ENCODE assay signal across 1 cellular context in genomic region chr1:234709473-234710279, GRCh38.
TF ChIP-seq lines count a peak whose summit lies in the region.

No MANE protein-coding gene starts in this region.

TF ChIP-seq in K562, 482 proteins besides CTCF, POLR2A, EP300 and RAD21 (continued from another document):
- TF ChIP-seq, protein P1, sequence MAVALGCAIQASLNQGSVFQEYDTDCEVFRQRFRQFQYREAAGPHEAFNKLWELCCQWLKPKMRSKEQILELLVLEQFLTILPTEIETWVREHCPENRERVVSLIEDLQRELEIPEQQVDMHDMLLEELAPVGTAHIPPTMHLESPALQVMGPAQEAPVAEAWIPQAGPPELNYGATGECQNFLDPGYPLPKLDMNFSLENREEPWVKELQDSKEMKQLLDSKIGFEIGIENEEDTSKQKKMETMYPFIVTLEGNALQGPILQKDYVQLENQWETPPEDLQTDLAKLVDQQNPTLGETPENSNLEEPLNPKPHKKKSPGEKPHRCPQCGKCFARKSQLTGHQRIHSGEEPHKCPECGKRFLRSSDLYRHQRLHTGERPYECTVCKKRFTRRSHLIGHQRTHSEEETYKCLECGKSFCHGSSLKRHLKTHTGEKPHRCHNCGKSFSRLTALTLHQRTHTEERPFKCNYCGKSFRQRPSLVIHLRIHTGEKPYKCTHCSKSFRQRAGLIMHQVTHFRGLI (CRISPR knock-in tag; IDR thresholded peaks at IDR 0.05) = peak; percentile 70; the same call in 1 of the 2 replicates
- TF ChIP-seq ARNT (IDR thresholded peaks at IDR 0.05) (no peak), CREB5 (CRISPR knock-in tag; IDR thresholded peaks at IDR 0.05) (no peak), HEY1 (CRISPR knock-in tag; IDR thresholded peaks at IDR 0.05; ENCODE audit: borderline replicate concordance) (no peak), TCFL5 (CRISPR knock-in tag; conservative IDR thresholded peaks at IDR 0.05) (no peak), ZNF277 (CRISPR knock-in tag; IDR thresholded peaks at IDR 0.05; ENCODE audit: borderline replicate concordance) (no peak), EGR1 (conservative IDR thresholded peaks at IDR 0.05) (no peak), DNMT1 (IDR thresholded peaks at IDR 0.05) (no peak), MEIS2 (IDR thresholded peaks at IDR 0.05; ENCODE audit: partially characterized antibody) (peak; percentile 83), RFX1 (IDR thresholded peaks at IDR 0.05) (peak; percentile 16; the same call in 1 of the 2 replicates), ZNF175 (CRISPR knock-in tag; IDR thresholded peaks at IDR 0.05; ENCODE audit: low read depth) (0 out of 2 replicates have a peak, but pooled peaks have one; percentile 50), NCOA4 (IDR thresholded peaks at IDR 0.05; ENCODE audit: partially characterized antibody) (no peak), ZNF408 (CRISPR knock-in tag; IDR thresholded peaks at IDR 0.05; ENCODE audit: low read depth) (no peak), MTA3 (IDR thresholded peaks at IDR 0.05; ENCODE audit: borderline replicate concordance) (no peak), ELF4 (CRISPR knock-in tag; IDR thresholded peaks at IDR 0.05) (0 out of 2 replicates have a peak, but pooled peaks have one; percentile 53), HNRNPK (IDR thresholded peaks at IDR 0.05; ENCODE audit: low read depth, low read length, poor library complexity, severe bottlenecking) (no peak), ZFP1 (CRISPR knock-in tag; IDR thresholded peaks at IDR 0.05) (no peak), ZNF134 (CRISPR knock-in tag; conservative IDR thresholded peaks at IDR 0.05) (no peak), MED1 (CRISPR knock-in tag; IDR thresholded peaks at IDR 0.05; ENCODE audit: borderline replicate concordance) (no peak), CXXC5 (CRISPR knock-in tag; IDR thresholded peaks at IDR 0.05) (peak; percentile 40), ATF1 (CRISPR knock-in tag; IDR thresholded peaks at IDR 0.05) (no peak), ATF1 (tag; IDR thresholded peaks at IDR 0.05) (0 out of 2 replicates have a peak, but pooled peaks have one; percentile 13), OTX1 (CRISPR knock-in tag; IDR thresholded peaks at IDR 0.05) (0 out of 2 replicates have a peak, but pooled peaks have one; percentile 13), SUPT5H (IDR thresholded peaks at IDR 0.05) (no peak), SMARCC2 (IDR thresholded peaks at IDR 0.05; ENCODE audit: low read depth) (no peak), USF1 (CRISPR knock-in tag; IDR thresholded peaks at IDR 0.05) (no peak)
- TF ChIP-seq, protein P2, sequence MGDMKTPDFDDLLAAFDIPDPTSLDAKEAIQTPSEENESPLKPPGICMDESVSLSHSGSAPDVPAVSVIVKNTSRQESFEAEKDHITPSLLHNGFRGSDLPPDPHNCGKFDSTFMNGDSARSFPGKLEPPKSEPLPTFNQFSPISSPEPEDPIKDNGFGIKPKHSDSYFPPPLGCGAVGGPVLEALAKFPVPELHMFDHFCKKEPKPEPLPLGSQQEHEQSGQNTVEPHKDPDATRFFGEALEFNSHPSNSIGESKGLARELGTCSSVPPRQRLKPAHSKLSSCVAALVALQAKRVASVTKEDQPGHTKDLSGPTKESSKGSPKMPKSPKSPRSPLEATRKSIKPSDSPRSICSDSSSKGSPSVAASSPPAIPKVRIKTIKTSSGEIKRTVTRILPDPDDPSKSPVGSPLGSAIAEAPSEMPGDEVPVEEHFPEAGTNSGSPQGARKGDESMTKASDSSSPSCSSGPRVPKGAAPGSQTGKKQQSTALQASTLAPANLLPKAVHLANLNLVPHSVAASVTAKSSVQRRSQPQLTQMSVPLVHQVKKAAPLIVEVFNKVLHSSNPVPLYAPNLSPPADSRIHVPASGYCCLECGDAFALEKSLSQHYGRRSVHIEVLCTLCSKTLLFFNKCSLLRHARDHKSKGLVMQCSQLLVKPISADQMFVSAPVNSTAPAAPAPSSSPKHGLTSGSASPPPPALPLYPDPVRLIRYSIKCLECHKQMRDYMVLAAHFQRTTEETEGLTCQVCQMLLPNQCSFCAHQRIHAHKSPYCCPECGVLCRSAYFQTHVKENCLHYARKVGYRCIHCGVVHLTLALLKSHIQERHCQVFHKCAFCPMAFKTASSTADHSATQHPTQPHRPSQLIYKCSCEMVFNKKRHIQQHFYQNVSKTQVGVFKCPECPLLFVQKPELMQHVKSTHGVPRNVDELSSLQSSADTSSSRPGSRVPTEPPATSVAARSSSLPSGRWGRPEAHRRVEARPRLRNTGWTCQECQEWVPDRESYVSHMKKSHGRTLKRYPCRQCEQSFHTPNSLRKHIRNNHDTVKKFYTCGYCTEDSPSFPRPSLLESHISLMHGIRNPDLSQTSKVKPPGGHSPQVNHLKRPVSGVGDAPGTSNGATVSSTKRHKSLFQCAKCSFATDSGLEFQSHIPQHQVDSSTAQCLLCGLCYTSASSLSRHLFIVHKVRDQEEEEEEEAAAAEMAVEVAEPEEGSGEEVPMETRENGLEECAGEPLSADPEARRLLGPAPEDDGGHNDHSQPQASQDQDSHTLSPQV (IDR thresholded peaks at IDR 0.05) = peak; percentile 77
TF ChIP-seq in K562: peak in this region for 23.
